In genomic region chr2:218890369-218890768, GRCh38 we compare ENCODE assay signal across 20 cellular contexts. TPM values are rescaled to one million over a fixed set of nuclear protein-coding genes. Genes with fewer than 3 reads are reported as not detected.
"Had no signal": no experiment of that assay in that cellular context is flagged by ENCODE, and none has a peak within 500 bp of the region (broad histone marks: within the 10 kb centered on the region; RNA-seq: fewer than 3 reads in every experiment).

No MANE protein-coding gene starts in this region.

- H3K9me3 ChIP-seq: adrenal gland, suprapubic skin had no signal

- H3K27ac ChIP-seq: adrenal gland, suprapubic skin had no signal

- H3K27ac Mint-ChIP-seq: nephron progenitor cell, type B pancreatic cell had no signal

- H3K4me3 ChIP-seq: adrenal gland, suprapubic skin had no signal

- H3K27me3 Mint-ChIP-seq: effector memory CD8-positive, alpha-beta T cell had no signal

- H3K9me3 Mint-ChIP-seq: effector memory CD8-positive, alpha-beta T cell; type B pancreatic cell had no signal

- DNase-seq: activated CD4-positive, alpha-beta T cell treated with anti-CD3 and anti-CD28 coated beads, Interleukin-2, amount 50 U/mL, for 4 hours; activated naive CD4-positive, alpha-beta T cell treated with anti-CD3 and anti-CD28 coated beads, Interleukin-2, amount 50 U/mL, for 16 hours; adrenal gland; cortex of kidney; effector memory CD8-positive, alpha-beta T cell; hypothalamus; left colon; nephron progenitor cell; stimulated activated CD4-positive, alpha-beta T cell treated with anti-CD3 and anti-CD28 coated beads, Interleukin-2, amount 100 ng/mL, for 48 hours; stimulated activated naive CD8-positive, alpha-beta T cell treated with anti-CD3 and anti-CD28 coated beads, Interleukin-15, Interleukin-2, amounts not matched to agents 100 U/mL and 50 U/mL, for 24 hours; T-helper 1 cell had no signal

- H3K36me3 ChIP-seq: adrenal gland, suprapubic skin had no signal

- H3K36me3 Mint-ChIP-seq: type B pancreatic cell had no signal

- H3K4me3 Mint-ChIP-seq: effector memory CD8-positive, alpha-beta T cell; nephron progenitor cell; type B pancreatic cell had no signal

RNA-seq across cellular contexts. Expression of gene WNT10A, which starts 9.7 kb away (rescaled TPM):
- total RNA-seq: cardiac septum, glomerular endothelial cell, lung microvascular endothelial cell, osteocyte had no signal

RNA-seq across cellular contexts. Expression of gene WNT6, which starts 30.8 kb away (rescaled TPM):
- total RNA-seq: epithelial cell of proximal tubule, glomerular endothelial cell, lung microvascular endothelial cell, SK-MEL-5 had no signal

RNA-seq across cellular contexts. Expression of gene PRKAG3, which starts 58.8 kb away (rescaled TPM):
- total RNA-seq: epithelial cell of proximal tubule, glomerular endothelial cell, left colon, lung microvascular endothelial cell, mucosa of gallbladder, osteocyte, SK-MEL-5 had no signal
- polyA plus RNA-seq: adrenal gland had no signal
